Comparison of ENCODE assay signal across 27 cellular contexts in genomic region chr16:86948046-86948445, GRCh38.
DNase-seq lines count a peak whose midpoint lies in the region; ATAC-seq, FAIRE-seq and TF ChIP-seq lines count a peak whose summit lies in the region.
"Had no signal": no experiment of that assay in that cellular context is flagged by ENCODE, and none has a peak within 500 bp of the region (broad histone marks: within the 10 kb centered on the region; RNA-seq: fewer than 3 reads in every experiment).

No MANE protein-coding gene starts in this region.

- H3K27me3 Mint-ChIP-seq in chondrocyte (ENCODE audit: low read depth) = no peaks in the 10 kb centered on the region
- H3K27me3 Mint-ChIP-seq in naive thymus-derived CD4-positive, alpha-beta T cell = peaks cover 0 to 13% (median 0%) of the 10 kb centered on the region in 5 donors
- no peaks in the 10 kb centered on the region for H3K27me3 Mint-ChIP-seq in osteocyte (ENCODE audit: unreplicated experiment)

- H3K36me3 Mint-ChIP-seq in chondrocyte (ENCODE audit: low read depth) (no peaks in the 10 kb centered on the region), osteocyte (ENCODE audit: unreplicated experiment) (no peaks in the 10 kb centered on the region)
- H3K36me3 Mint-ChIP-seq in naive thymus-derived CD4-positive, alpha-beta T cell = no peaks in the 10 kb centered on the region
- H3K36me3 Mint-ChIP-seq: CD14-positive monocyte; CD8-positive, alpha-beta memory T cell had no signal

- H3K36me3 ChIP-seq in right atrium auricular region (no peaks in the 10 kb centered on the region), kidney (ENCODE audit: control insufficient read depth in 1 of 2, insufficient read depth in 2 of 2, low read length in 2 of 2) (no peaks in the 10 kb centered on the region), aorta (ENCODE audit: control insufficient read depth in 1 of 2, insufficient read depth in 2 of 2, low read length in 1 of 2) (no peaks in the 10 kb centered on the region)
- H3K36me3 ChIP-seq in naive thymus-derived CD4-positive, alpha-beta T cell (ENCODE audit: control insufficient read depth in 2 of 3, insufficient read depth in 3 of 3, low read length in 3 of 3) = no peaks in the 10 kb centered on the region
- H3K36me3 ChIP-seq: BE2C; BLaER1 treated with 17β-estradiol and CSF1 and Interleukin-3, amounts not matched to agents 10 nM and 100 nM; HAP-1 had no signal

- CTCF ChIA-PET in naive thymus-derived CD4-positive, alpha-beta T cell (lab: Charles Lee) = no interaction called here

- H3K9me3 ChIP-seq in right atrium auricular region (no peaks in the 10 kb centered on the region), kidney (ENCODE audit: control insufficient read depth in 1 of 2, low read length in 2 of 2) (no peaks in the 10 kb centered on the region), aorta (ENCODE audit: control insufficient read depth, low read length) (no peaks in the 10 kb centered on the region)
- H3K9me3 ChIP-seq in naive thymus-derived CD4-positive, alpha-beta T cell (ENCODE audit: control insufficient read depth in 2 of 3, low read length in 3 of 3) = no peaks in the 10 kb centered on the region
- H3K9me3 ChIP-seq: BE2C; BLaER1 treated with 17β-estradiol and CSF1 and Interleukin-3, amounts not matched to agents 10 nM and 100 nM; HAP-1 had no signal

- TF ChIP-seq CTCF in right atrium auricular region (IDR thresholded peaks at IDR 0.05) (no peak), chondrocyte (IDR thresholded peaks at IDR 0.05) (no peak), kidney (IDR thresholded peaks at IDR 0.05; ENCODE audit: borderline replicate concordance, extremely low read depth, insufficient read depth) (no peak), osteocyte (IDR thresholded peaks at IDR 0.05) (no peak)

- POLR2A ChIA-PET in naive thymus-derived CD4-positive, alpha-beta T cell (lab: Charles Lee) = no interaction called here

- H3K9me3 Mint-ChIP-seq in chondrocyte (ENCODE audit: low read depth) = no peaks in the 10 kb centered on the region
- peaks cover 0 to 9% (median 2%) of the 10 kb centered on the region in 11 donors for H3K9me3 Mint-ChIP-seq in naive thymus-derived CD4-positive, alpha-beta T cell
- H3K9me3 Mint-ChIP-seq in osteocyte (ENCODE audit: unreplicated experiment) = no peaks in the 10 kb centered on the region
- H3K9me3 Mint-ChIP-seq: CD8-positive, alpha-beta memory T cell; HFFc6 had no signal

- no peak for DNase-seq in Right ventricle myocardium superior
- DNase-seq in right atrium auricular region (ENCODE audit: low spot score) = no peak
- DNase-seq in chondrocyte (ENCODE audit: low spot score) = peak; percentile 72
- DNase-seq in kidney = peak; percentile 49
- peak; percentile 15 to 55 for DNase-seq in aorta
- DNase-seq in putamen (ENCODE audit: low spot score) = no peak
- DNase-seq in naive thymus-derived CD4-positive, alpha-beta T cell = no peak
- DNase-seq in osteocyte (ENCODE audit: extremely low spot score, unreplicated experiment) = no peak
- DNase-seq: AML-193; BE2C; CD4-positive, alpha-beta T cell; CD8-positive, alpha-beta memory T cell; DMS 273 treated with DMSO at 0.1 percent for 48 hours; DMS79; EL; GDM1; HFFc6 had no signal

- no peak for FAIRE-seq in kidney (lab: Jason Lieb, UNC)
- FAIRE-seq: A204.1, D721Med, GM12878, GM19239, H54 had no signal

- intact Hi-C loops in Right ventricle myocardium superior (cut with DNase I) = no loop called here
- intact Hi-C loops in kidney (cut with DNase I) = no loop called here
- intact Hi-C loops in aorta (cut with DNase I) = no loop called here
- intact Hi-C loops in naive thymus-derived CD4-positive, alpha-beta T cell (cut with micrococcal nuclease) = no loop called here

- WGBS in aorta, 2 donors = 95 to 98% methylated on average over 12 of the region's 12 CpGs

- H3K4me1 Mint-ChIP-seq in chondrocyte (ENCODE audit: low read depth) (peaks cover 57% of the 10 kb centered on the region), osteocyte (ENCODE audit: unreplicated experiment) (peaks cover 45% of the 10 kb centered on the region)
- H3K4me1 Mint-ChIP-seq in naive thymus-derived CD4-positive, alpha-beta T cell = no peaks in the 10 kb centered on the region
- H3K4me1 Mint-ChIP-seq: CD14-positive monocyte; CD8-positive, alpha-beta memory T cell had no signal

- H3K4me3 ChIP-seq in right atrium auricular region (no peak overlapping the region), kidney (ENCODE audit: low read length in 2 of 2) (no peak overlapping the region), aorta (ENCODE audit: low read length in 2 of 2) (no peak overlapping the region)
- no peak overlapping the region for H3K4me3 ChIP-seq in naive thymus-derived CD4-positive, alpha-beta T cell (ENCODE audit: low read length)
- H3K4me3 ChIP-seq: BLaER1 treated with 17β-estradiol and CSF1 and Interleukin-3, amounts not matched to agents 10 nM and 100 nM; GM12878; GM23338; HAP-1 had no signal

- peak overlapping the region; percentile 28 for H3K27ac Mint-ChIP-seq in chondrocyte (ENCODE audit: unreplicated experiment)
- H3K27ac Mint-ChIP-seq in naive thymus-derived CD4-positive, alpha-beta T cell = no peak overlapping the region
- H3K27ac Mint-ChIP-seq in osteocyte (ENCODE audit: unreplicated experiment) = no peak overlapping the region
- H3K27ac Mint-ChIP-seq: CD14-positive monocyte; CD4-positive, alpha-beta T cell; CD8-positive, alpha-beta memory T cell; GM23338; HFFc6 had no signal

- no peaks in the 10 kb centered on the region for H3K4me1 ChIP-seq in right atrium auricular region
- no peaks in the 10 kb centered on the region for H3K4me1 ChIP-seq in kidney (ENCODE audit: control insufficient read depth in 1 of 2, insufficient read depth in 1 of 2, low read depth in 1 of 2, low read length in 2 of 2)
- H3K4me1 ChIP-seq in aorta (ENCODE audit: control insufficient read depth in 1 of 2, insufficient read depth in 2 of 2, low read length in 2 of 2) = peaks cover 0 to 5% of the 10 kb centered on the region in 2 donors
- H3K4me1 ChIP-seq in naive thymus-derived CD4-positive, alpha-beta T cell (ENCODE audit: control insufficient read depth in 2 of 2, insufficient read depth in 2 of 2, low read length in 2 of 2) = no peaks in the 10 kb centered on the region
- H3K4me1 ChIP-seq: BE2C, HAP-1 had no signal

- peak; percentile 36 for ATAC-seq in Right ventricle myocardium superior (ENCODE audit: poor library complexity)
- no peak for ATAC-seq in aorta (ENCODE audit: low FRiP score)
- no peak for ATAC-seq in naive thymus-derived CD4-positive, alpha-beta T cell
- ATAC-seq: GM12878, GM23338 had no signal

- H3K27me3 ChIP-seq in right atrium auricular region (no peaks in the 10 kb centered on the region), aorta (ENCODE audit: control insufficient read depth in 1 of 2, insufficient read depth in 2 of 2, low read length in 1 of 2) (no peaks in the 10 kb centered on the region)
- no peaks in the 10 kb centered on the region for H3K27me3 ChIP-seq in naive thymus-derived CD4-positive, alpha-beta T cell (ENCODE audit: control insufficient read depth in 2 of 2, insufficient read depth in 2 of 2, low read length in 2 of 2)
- H3K27me3 ChIP-seq: BE2C; BLaER1 treated with 17β-estradiol and CSF1 and Interleukin-3, amounts not matched to agents 10 nM and 100 nM had no signal

- H3K9ac ChIP-seq in kidney (ENCODE audit: low read length in 2 of 2) = no peak overlapping the region
- H3K9ac ChIP-seq: BLaER1 treated with 17β-estradiol and CSF1 and Interleukin-3, amounts not matched to agents 10 nM and 100 nM had no signal

- H3K27ac ChIP-seq in right atrium auricular region (no peak overlapping the region), kidney (ENCODE audit: low read depth in 2 of 2, low read length in 2 of 2) (no peak overlapping the region), aorta (ENCODE audit: low read depth in 1 of 2, low read length in 2 of 2) (no peak overlapping the region)
- no peak overlapping the region for H3K27ac ChIP-seq in naive thymus-derived CD4-positive, alpha-beta T cell (ENCODE audit: low read depth, low read length)
- H3K27ac ChIP-seq: 22Rv1; BLaER1 treated with 17β-estradiol and CSF1 and Interleukin-3, amounts not matched to agents 10 nM and 100 nM had no signal

- H3K4me3 Mint-ChIP-seq in chondrocyte (ENCODE audit: unreplicated experiment) = no peak overlapping the region
- no peak overlapping the region for H3K4me3 Mint-ChIP-seq in naive thymus-derived CD4-positive, alpha-beta T cell
- H3K4me3 Mint-ChIP-seq in osteocyte (ENCODE audit: unreplicated experiment) = no peak overlapping the region
- H3K4me3 Mint-ChIP-seq: CD14-positive monocyte; CD4-positive, alpha-beta T cell; CD8-positive, alpha-beta memory T cell; GM23338; HFFc6 had no signal

Comparison
In these comparisons a context has a peak if more than half of its experiments do, and no peak if none do; other contexts are left out.
1. DNase-seq: peak in chondrocyte (single experiment), kidney (single experiment) and aorta (2 of 2); none in Right ventricle myocardium superior (single experiment), right atrium auricular region (single experiment), putamen (single experiment), naive thymus-derived CD4-positive, alpha-beta T cell (0 of 9) and osteocyte (single experiment).